ENCODE assay signal across 16 cellular contexts in the genomic region with DNA sequence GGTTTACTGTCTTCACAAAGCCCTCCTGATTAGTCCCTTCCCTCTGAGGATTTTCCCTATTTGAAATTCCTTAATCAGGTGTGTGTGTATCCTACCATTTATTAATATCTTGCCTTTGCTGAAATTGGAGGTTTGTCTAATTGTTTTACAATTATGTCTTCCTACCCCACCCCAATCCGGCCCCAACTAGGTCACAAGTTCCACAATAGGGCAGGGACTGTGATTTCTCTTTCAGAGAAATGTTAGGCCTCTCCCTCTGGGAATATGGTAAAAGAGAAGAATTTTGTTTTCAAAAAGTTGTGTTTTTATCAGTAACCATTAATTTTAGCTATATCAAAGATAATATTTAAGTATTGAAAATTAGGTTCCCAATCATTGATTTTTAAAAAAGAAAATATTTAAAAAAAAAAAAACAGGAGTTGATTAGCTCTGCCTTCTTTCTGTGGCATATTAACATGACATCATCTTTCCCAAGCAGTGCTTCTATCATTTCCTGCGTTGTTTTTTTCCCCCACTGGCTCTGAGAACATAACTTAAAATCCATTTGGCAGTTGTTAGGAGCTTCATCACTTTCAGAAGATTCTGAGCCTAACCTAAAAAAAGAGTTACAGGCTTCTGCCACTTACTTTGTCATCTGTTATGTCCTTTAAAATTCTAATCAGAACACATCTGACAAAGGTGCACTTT. TPM values are rescaled to one million over a fixed set of nuclear protein-coding genes. Genes with fewer than 3 reads are reported as not detected.
DNase-seq lines count a peak whose midpoint lies in the region; ATAC-seq and TF ChIP-seq lines count a peak whose summit lies in the region.
"Had no signal": no experiment of that assay in that cellular context is flagged by ENCODE, and none has a peak within 500 bp of the region (broad histone marks: within the 10 kb centered on the region; RNA-seq: fewer than 3 reads in every experiment).

No MANE protein-coding gene starts in this region.

- no TSS peak for BruUV-seq in IMR-90 (replicated peaks; lab: Mats Ljungman, UMichigan)

- H3K36me3 Mint-ChIP-seq in activated T-helper 1 cell treated with anti-CD3 and anti-CD28 coated beads, Interleukin-12 subunit alpha, Interleukin-12 subunit beta, Interleukin-2, Interleukin-4 antibody, amounts not matched to agents 30 ng/mL and 10 ng/mL and 1 ng/mL, durations not matched to agents 14 hours and 24 hours and 36 hours (ENCODE audit: low read depth), result peaks cover 14% of the 10 kb centered on the region

- peak overlapping the region; percentile 66 for H3K27ac ChIP-seq in ACC112 (ENCODE audit: low read depth, low read length)
- H3K27ac ChIP-seq in IMR-90 (ENCODE audit: insufficient read depth, low read length), result no peak overlapping the region
- no peak overlapping the region for H3K27ac ChIP-seq in fibroblast of lung (ENCODE audit: insufficient read depth, low read length)
- no peak overlapping the region for H3K27ac ChIP-seq in mesenchymal stem cell (ENCODE audit: low read length, poor library complexity, severe bottlenecking)
- H3K27ac ChIP-seq: epithelial cell of prostate, thoracic aorta, VCaP had no signal

- no peak overlapping the region for H3K27ac Mint-ChIP-seq in activated T-helper 1 cell treated with anti-CD3 and anti-CD28 coated beads, Interleukin-12 subunit alpha, Interleukin-12 subunit beta, Interleukin-2, Interleukin-4 antibody, amounts not matched to agents 30 ng/mL and 10 ng/mL and 1 ng/mL, durations not matched to agents 14 hours and 24 hours and 36 hours
- H3K27ac Mint-ChIP-seq: activated naive CD4-positive, alpha-beta T cell treated with anti-CD3 and anti-CD28 coated beads, Interleukin-2, amount 50 U/mL, for 24 hours; memory B cell had no signal

- peaks cover 23% of the 10 kb centered on the region for H3K4me1 ChIP-seq in ACC112 (ENCODE audit: control insufficient read depth, insufficient read depth, low read length, unreplicated experiment)
- H3K4me1 ChIP-seq in IMR-90 (ENCODE audit: control insufficient read depth, insufficient read depth, low read length), result no peaks in the 10 kb centered on the region
- no peaks in the 10 kb centered on the region for H3K4me1 ChIP-seq in fibroblast of lung (ENCODE audit: control insufficient read depth, extremely low read depth, insufficient read depth, low read length)
- peaks cover 2% of the 10 kb centered on the region for H3K4me1 ChIP-seq in mesenchymal stem cell (ENCODE audit: control insufficient read depth, insufficient read depth, low read depth, low read length)

- no peaks in the 10 kb centered on the region for H4K20me1 ChIP-seq in IMR-90 (ENCODE audit: insufficient read depth, low read length)
- H4K20me1 ChIP-seq in fibroblast of lung (ENCODE audit: control insufficient read depth, extremely low read depth, insufficient read depth, low read length), result no peaks in the 10 kb centered on the region

- no peak overlapping the region for H3K4me3 Mint-ChIP-seq in activated T-helper 1 cell treated with anti-CD3 and anti-CD28 coated beads, Interleukin-12 subunit alpha, Interleukin-12 subunit beta, Interleukin-2, Interleukin-4 antibody, amounts not matched to agents 30 ng/mL and 10 ng/mL and 1 ng/mL, durations not matched to agents 14 hours and 24 hours and 36 hours
- H3K4me3 Mint-ChIP-seq: activated naive CD4-positive, alpha-beta T cell treated with anti-CD3 and anti-CD28 coated beads, Interleukin-2, amount 50 U/mL, for 24 hours; memory B cell had no signal

- H3K79me1 ChIP-seq in IMR-90 (ENCODE audit: low read depth in 1 of 2, low read length in 2 of 2) (peaks cover 17% of the 10 kb centered on the region in 2 experiments), mesenchymal stem cell (replicated peaks; ENCODE audit: low read length, poor library complexity, severe bottlenecking) (peaks cover 10% of the 10 kb centered on the region)

- no peak; the same call in 1 of the 2 replicates for ATAC-seq in IMR-90 (ENCODE audit: low read depth)
- ATAC-seq in GM18868 (IDR thresholded peaks at IDR 0.05; ENCODE audit: unreplicated experiment), result no peak

- intact Hi-C loops in IMR-90 (cut with micrococcal nuclease), result no loop called here
- intact Hi-C loops in activated T-helper 1 cell treated with anti-CD3 and anti-CD28 coated beads, Interleukin-12 subunit alpha, Interleukin-12 subunit beta, Interleukin-2, Interleukin-4 antibody, amounts not matched to agents 30 ng/mL and 10 ng/mL and 1 ng/mL, durations not matched to agents 14 hours and 24 hours and 36 hours (cut with micrococcal nuclease), result no loop called here

- DNase-seq in IMR-90 (peak; percentile 38), fibroblast of lung (ENCODE audit: low read depth in 2 of 2) (peak; percentile 24 to 28), mesenchymal stem cell (peak; percentile 44), cortex of kidney (lab: John Stamatoyannopoulos, UW) (no peak), GM20000 (ENCODE audit: low spot score) (no peak)
- DNase-seq in activated T-helper 1 cell treated with anti-CD3 and anti-CD28 coated beads, Interleukin-12 subunit alpha, Interleukin-12 subunit beta, Interleukin-2, Interleukin-4 antibody, amounts not matched to agents 30 ng/mL and 10 ng/mL and 1 ng/mL, durations not matched to agents 14 hours and 24 hours and 36 hours (ENCODE audit: low spot score), result no peak
- DNase-seq: DMS 273 treated with DMSO at 0.1 percent for 48 hours, NCI-H1092 treated with DMSO at 0.1 percent for 48 hours, occipital lobe had no signal

- H3K14ac ChIP-seq in IMR-90 (replicated peaks; ENCODE audit: low read depth, low read length) (no peak overlapping the region), mesenchymal stem cell (ENCODE audit: low read length in 2 of 2) (no peak overlapping the region)

- H3K9me3 ChIP-seq in IMR-90 (ENCODE audit: control insufficient read depth, insufficient read depth, low read length) (no peaks in the 10 kb centered on the region), fibroblast of lung (ENCODE audit: control insufficient read depth, insufficient read depth, low read depth, low read length) (no peaks in the 10 kb centered on the region), mesenchymal stem cell (ENCODE audit: control insufficient read depth, low read length) (no peaks in the 10 kb centered on the region)
- H3K9me3 ChIP-seq: thoracic aorta had no signal

- H3K27me3 ChIP-seq in ACC112 (ENCODE audit: insufficient read depth, low read length) (no peaks in the 10 kb centered on the region), IMR-90 (ENCODE audit: control insufficient read depth, insufficient read depth, low read length) (no peaks in the 10 kb centered on the region), fibroblast of lung (ENCODE audit: control insufficient read depth, insufficient read depth, low read length) (no peaks in the 10 kb centered on the region), mesenchymal stem cell (ENCODE audit: control insufficient read depth in 1 of 2, insufficient read depth in 1 of 2, low read length in 2 of 2) (no peaks in the 10 kb centered on the region)

- H3K4ac ChIP-seq in IMR-90 (ENCODE audit: low read depth, low read length) (no peak overlapping the region), mesenchymal stem cell (ENCODE audit: low read depth in 1 of 2, low read length in 2 of 2) (no peak overlapping the region)

- H2AFZ ChIP-seq in ACC112 (ENCODE audit: low read length, unreplicated experiment) (peak overlapping the region; percentile 49), IMR-90 (replicated peaks; ENCODE audit: low read length, poor library complexity) (no peak overlapping the region), fibroblast of lung (ENCODE audit: low read length) (no peak overlapping the region), mesenchymal stem cell (ENCODE audit: low read depth, low read length) (no peak overlapping the region)

- no peak overlapping the region for H2BK12ac ChIP-seq in mesenchymal stem cell (ENCODE audit: low read length in 2 of 2)

- H3K9me3 Mint-ChIP-seq in activated T-helper 1 cell treated with anti-CD3 and anti-CD28 coated beads, Interleukin-12 subunit alpha, Interleukin-12 subunit beta, Interleukin-2, Interleukin-4 antibody, amounts not matched to agents 30 ng/mL and 10 ng/mL and 1 ng/mL, durations not matched to agents 14 hours and 24 hours and 36 hours, result peaks cover 18% of the 10 kb centered on the region
- H3K9me3 Mint-ChIP-seq: activated naive CD4-positive, alpha-beta T cell treated with anti-CD3 and anti-CD28 coated beads, Interleukin-2, amount 50 U/mL, for 24 hours had no signal

- H3K4me3 ChIP-seq in ACC112 (ENCODE audit: low read depth, low read length), result peak overlapping the region; percentile 30; the same call in 1 of the 2 replicates
- no peak overlapping the region for H3K4me3 ChIP-seq in IMR-90 (ENCODE audit: insufficient read depth, low read depth, low read length)
- H3K4me3 ChIP-seq in fibroblast of lung (replicated peaks in 1 of 4; ENCODE audit: control extremely low read depth in 1 of 4, insufficient read depth in 1 of 4, low read depth in 3 of 4, low read length in 4 of 4), result no peak overlapping the region
- no peak overlapping the region for H3K4me3 ChIP-seq in mesenchymal stem cell (ENCODE audit: insufficient read depth in 1 of 2, low read depth in 1 of 2, low read length in 2 of 2)
- H3K4me3 ChIP-seq: thoracic aorta had no signal

- dilution Hi-C loops in IMR-90 (cut with HindIII; ENCODE audit: low sequenced_read_pairs, unreplicated experiment), result no loop called here

- no peak overlapping the region for H2AK9ac ChIP-seq in IMR-90 (replicated peaks; ENCODE audit: low read depth, low read length, poor library complexity)

- H3K18ac ChIP-seq in IMR-90 (ENCODE audit: low read depth, low read length) (no peak overlapping the region; the same call in 1 of the 2 replicates), mesenchymal stem cell (ENCODE audit: low read depth in 1 of 2, low read length in 2 of 2) (no peak overlapping the region)

- no peak overlapping the region for H4K91ac ChIP-seq in IMR-90 (ENCODE audit: insufficient read depth, low read depth, low read length)
- no peak overlapping the region for H4K91ac ChIP-seq in mesenchymal stem cell (ENCODE audit: low read length)

- CTCF ChIA-PET in IMR-90 (lab: Yijun Ruan, JAX), result interaction anchor here (0.6 kb wide), 1 partner anchor 31 kb away, joined by 6 read pairs; no protein-coding TSS in a partner anchor

- peaks cover 19% of the 10 kb centered on the region for H3K79me2 ChIP-seq in ACC112 (ENCODE audit: control insufficient read depth, insufficient read depth, low read length, unreplicated experiment)
- no peaks in the 10 kb centered on the region for H3K79me2 ChIP-seq in fibroblast of lung (ENCODE audit: control insufficient read depth, insufficient read depth, low read length)

- no peak overlapping the region for H2BK15ac ChIP-seq in IMR-90 (ENCODE audit: low read depth, low read length)
- no peak overlapping the region for H2BK15ac ChIP-seq in mesenchymal stem cell (ENCODE audit: low read depth, poor library complexity, severe bottlenecking)

- no peak overlapping the region for H3K56ac ChIP-seq in IMR-90 (ENCODE audit: extremely low read depth, insufficient read depth, low read length)

- H3K27me3 Mint-ChIP-seq in activated T-helper 1 cell treated with anti-CD3 and anti-CD28 coated beads, Interleukin-12 subunit alpha, Interleukin-12 subunit beta, Interleukin-2, Interleukin-4 antibody, amounts not matched to agents 30 ng/mL and 10 ng/mL and 1 ng/mL, durations not matched to agents 14 hours and 24 hours and 36 hours (ENCODE audit: insufficient read depth), result no peaks in the 10 kb centered on the region
- H3K27me3 Mint-ChIP-seq: activated naive CD4-positive, alpha-beta T cell treated with anti-CD3 and anti-CD28 coated beads, Interleukin-2, amount 50 U/mL, for 24 hours; memory B cell had no signal

- no peak overlapping the region for H2AK5ac ChIP-seq in IMR-90 (ENCODE audit: low read depth, low read length)
- H2AK5ac ChIP-seq in mesenchymal stem cell (ENCODE audit: low read length, severe bottlenecking), result no peak overlapping the region

- no peak for TF ChIP-seq RAD21 in IMR-90 (IDR thresholded peaks at IDR 0.05; ENCODE audit: low read length)

- no peaks in the 10 kb centered on the region for H3K36me3 ChIP-seq in ACC112 (ENCODE audit: insufficient read depth, low read length)
- H3K36me3 ChIP-seq in IMR-90 (ENCODE audit: control insufficient read depth, insufficient read depth, low read length), result no peaks in the 10 kb centered on the region; the same call in 1 of the 2 replicates
- H3K36me3 ChIP-seq in fibroblast of lung (ENCODE audit: control insufficient read depth, insufficient read depth, low read length), result no peaks in the 10 kb centered on the region
- peaks cover 0 to 3% of the 10 kb centered on the region in 2 experiments for H3K36me3 ChIP-seq in mesenchymal stem cell (ENCODE audit: control insufficient read depth in 1 of 2, insufficient read depth in 2 of 2, low read depth in 1 of 2, low read length in 2 of 2)

- peaks cover 5% of the 10 kb centered on the region for H3K4me1 Mint-ChIP-seq in activated T-helper 1 cell treated with anti-CD3 and anti-CD28 coated beads, Interleukin-12 subunit alpha, Interleukin-12 subunit beta, Interleukin-2, Interleukin-4 antibody, amounts not matched to agents 30 ng/mL and 10 ng/mL and 1 ng/mL, durations not matched to agents 14 hours and 24 hours and 36 hours (ENCODE audit: low read depth)

- H4K8ac ChIP-seq in IMR-90 (ENCODE audit: low read depth in 2 of 2, low read length in 2 of 2) (no peak overlapping the region), mesenchymal stem cell (ENCODE audit: low read length) (no peak overlapping the region)

- no peak for TF ChIP-seq CTCF in IMR-90 (conservative IDR thresholded peaks at IDR 0.05; ENCODE audit: low read depth, low read length)
- TF ChIP-seq CTCF in fibroblast of lung (conservative IDR thresholded peaks at IDR 0.05 in 1 of 2, IDR thresholded peaks at IDR 0.05 in 1 of 2; ENCODE audit: low read depth in 1 of 2, low read length in 2 of 2), result no peak
- no peak for TF ChIP-seq CTCF in GM20000 (IDR thresholded peaks at IDR 0.05; ENCODE audit: extremely low read depth, missing control alignments)

- H3K4me2 ChIP-seq in IMR-90 (ENCODE audit: low read depth, low read length) (no peak overlapping the region), fibroblast of lung (ENCODE audit: extremely low read depth, insufficient read depth, low read length) (no peak overlapping the region), mesenchymal stem cell (ENCODE audit: low read length, poor library complexity, severe bottlenecking) (no peak overlapping the region)

- no peak overlapping the region for H3K9ac ChIP-seq in IMR-90 (ENCODE audit: low read depth, low read length)
- H3K9ac ChIP-seq in fibroblast of lung (ENCODE audit: insufficient read depth, low read length), result no peak overlapping the region
- H3K9ac ChIP-seq in mesenchymal stem cell (ENCODE audit: low read length), result peak overlapping the region; percentile 80

- no peaks in the 10 kb centered on the region for H3K9me1 ChIP-seq in IMR-90 (ENCODE audit: insufficient read depth, low read length)

- WGBS in IMR-90 (ENCODE audit: extremely low coverage in 2 of 2, insufficient read length in 1 of 2), 2 experiments, result 40% methylated on average over 1 of the region's 2 CpGs; no CpG with 5 or more reads in 1 of the 2 experiments
- 11% methylated on average over 1 of the region's 2 CpGs for WGBS in mesenchymal stem cell

- POLR2A ChIA-PET in IMR-90 (lab: Charles Lee; ENCODE audit: unreplicated experiment), result no interaction called here

- no peak overlapping the region for H2BK120ac ChIP-seq in IMR-90 (ENCODE audit: low read depth, low read length)
- H2BK120ac ChIP-seq in mesenchymal stem cell (ENCODE audit: low read depth, low read length), result no peak overlapping the region

- H2BK5ac ChIP-seq in IMR-90 (ENCODE audit: low read depth, low read length, poor library complexity, severe bottlenecking) (no peak overlapping the region), mesenchymal stem cell (ENCODE audit: low read depth, low read length, poor library complexity, severe bottlenecking) (no peak overlapping the region)

- H3K23ac ChIP-seq in IMR-90 (ENCODE audit: low read depth, low read length) (no peak overlapping the region), mesenchymal stem cell (ENCODE audit: low read length in 2 of 2) (no peak overlapping the region)

- no peak for TF ChIP-seq POLR2A in IMR-90 (IDR thresholded peaks at IDR 0.05; ENCODE audit: low read depth, low read length)

- H2BK20ac ChIP-seq in IMR-90 (ENCODE audit: low read depth, low read length), result no peak overlapping the region

- in situ Hi-C loops in IMR-90 (cut with MboI; ENCODE audit: low sequenced_read_pairs), result no loop called here

- no peak overlapping the region for H4K5ac ChIP-seq in IMR-90 (ENCODE audit: low read depth, low read length)

RNA-seq across cellular contexts. Expression of a gene that starts 36.1 kb away (rescaled TPM):
- 17.2 and 18.3 TPM in 2 replicates for total RNA-seq in IMR-90 (2012; rRNA removed)
- 4.3 and 4.8 TPM in 2 replicates for polyA plus RNA-seq in IMR-90 (2012; rRNA removed)
- 1.3 and 1.7 TPM in 2 replicates for polyA plus RNA-seq in IMR-90 (2012; cell fraction: cytosol; rRNA removed)
- polyA plus RNA-seq in IMR-90 (2012; cell fraction: nucleus; rRNA removed; ENCODE audit: low replicate concordance), result 0.17 and 1.5 TPM in 2 replicates
- total RNA-seq in fibroblast of lung, result 19.3 and 20.6 TPM in 2 replicates
- 10.1 and 10.5 TPM in 2 replicates for polyA plus RNA-seq in fibroblast of lung
- 6.8 and 7.6 TPM in 2 replicates for polyA plus RNA-seq in fibroblast of lung (2012)
- polyA minus RNA-seq in fibroblast of lung (ENCODE audit: low replicate concordance), result 0.39 and 0.74 TPM in 2 replicates
- 8.1 TPM for polyA plus RNA-seq in mesenchymal stem cell (2013, experiment 1 of 2)
- polyA plus RNA-seq in mesenchymal stem cell (2013, experiment 2 of 2), result 8.3 TPM
- 19.6 and 19.7 TPM in 2 replicates for total RNA-seq in activated T-helper 1 cell treated with anti-CD3 and anti-CD28 coated beads, Interleukin-12 subunit alpha, Interleukin-12 subunit beta, Interleukin-2, Interleukin-4 antibody, amounts not matched to agents 30 ng/mL and 10 ng/mL and 1 ng/mL, durations not matched to agents 14 hours and 24 hours and 36 hours

Comparison
In these comparisons a context has a peak if more than half of its experiments do, and no peak if none do; other contexts are left out.
1. DNase-seq: peak in IMR-90 (single experiment), fibroblast of lung (2 of 2) and mesenchymal stem cell (single experiment); none in activated T-helper 1 cell treated with anti-CD3 and anti-CD28 coated beads, Interleukin-12 subunit alpha, Interleukin-12 subunit beta, Interleukin-2, Interleukin-4 antibody, amounts not matched to agents 30 ng/mL and 10 ng/mL and 1 ng/mL, durations not matched to agents 14 hours and 24 hours and 36 hours (single experiment), cortex of kidney (single experiment) and GM20000 (single experiment).